1 cellular context compared by ENCODE assay signal in genomic region chr5:176552332-176552731, GRCh38.
TF ChIP-seq lines count a peak whose summit lies in the region.

No MANE protein-coding gene starts in this region.

TF ChIP-seq in H1, 55 proteins besides CTCF, POLR2A, EP300 and RAD21:
- TF ChIP-seq CBX8 (IDR thresholded peaks at IDR 0.05; ENCODE audit: borderline replicate concordance, low read depth, low read length) (no peak), JUN (IDR thresholded peaks at IDR 0.05; ENCODE audit: low read depth, low read length) (no peak), KDM1A (IDR thresholded peaks at IDR 0.05; ENCODE audit: borderline replicate concordance, low read length) (peak; percentile 57; the same call in 1 of the 2 replicates), BRCA1 (IDR thresholded peaks at IDR 0.05; ENCODE audit: low read depth, low read length) (no peak), SIX5 (IDR thresholded peaks at IDR 0.05; ENCODE audit: low read depth, low read length) (no peak), SIRT6 (IDR thresholded peaks at IDR 0.05; ENCODE audit: low read length) (no peak)
